ENCODE assay signal across 28 cellular contexts in genomic region chr7:140678816-140679130, GRCh38. TPM values are rescaled to one million over a fixed set of nuclear protein-coding genes. Genes with fewer than 3 reads are reported as not detected.
"Had no signal": no experiment of that assay in that cellular context is flagged by ENCODE, and none has a peak within 500 bp of the region (broad histone marks: within the 10 kb centered on the region; RNA-seq: fewer than 3 reads in every experiment).

No MANE protein-coding gene starts in this region.

- H3K9me3 ChIP-seq: adrenal gland, MG63 had no signal

- H3K27me3 Mint-ChIP-seq: activated B cell treated with CpG ODN at 0.5 μM for 24 hours; activated CD4-positive, alpha-beta T cell treated with anti-CD3 and anti-CD28 coated beads, Interleukin-2, amount 10 ng/mL, durations not matched to agents 24 days and 14 days; activated CD8-positive, alpha-beta memory T cell treated with anti-CD3 and anti-CD28 coated beads, Interleukin-2, amount 10 ng/mL, durations not matched to agents 7 days and 5 days; activated naive CD8-positive, alpha-beta T cell treated with anti-CD3 and anti-CD28 coated beads, Interleukin-2, amount 10 ng/mL, durations not matched to agents 7 days and 5 days; activated T-helper 17 cell treated with anti-CD3 and anti-CD28 coated beads, Interleukin-2, amount 50 U/mL, for 72 hours; T-cell had no signal

- H3K4me3 ChIP-seq: adrenal gland, MG63, SK-N-MC had no signal

- ATAC-seq: activated CD8-positive, alpha-beta memory T cell treated with anti-CD3 and anti-CD28 coated beads, Interleukin-2, amount 10 ng/mL, durations not matched to agents 7 days and 5 days; activated T-helper 17 cell treated with anti-CD3 and anti-CD28 coated beads, Interleukin-2, amount 50 U/mL, for 72 hours; Panc1; Right ventricle myocardium inferior; T-cell had no signal

- H3K27ac Mint-ChIP-seq: activated B cell treated with CpG ODN at 0.5 μM for 24 hours; activated CD4-positive, alpha-beta T cell treated with anti-CD3 and anti-CD28 coated beads, Interleukin-2, amount 10 ng/mL, durations not matched to agents 24 days and 14 days; activated CD8-positive, alpha-beta memory T cell treated with anti-CD3 and anti-CD28 coated beads, Interleukin-2, amount 10 ng/mL, durations not matched to agents 7 days and 5 days; activated naive CD8-positive, alpha-beta T cell treated with anti-CD3 and anti-CD28 coated beads, Interleukin-2, amount 10 ng/mL, durations not matched to agents 7 days and 5 days; activated T-helper 17 cell treated with anti-CD3 and anti-CD28 coated beads, Interleukin-2, amount 50 U/mL, for 72 hours; T-cell had no signal

- H3K4me3 Mint-ChIP-seq: activated B cell treated with CpG ODN at 0.5 μM for 24 hours; activated CD4-positive, alpha-beta T cell treated with anti-CD3 and anti-CD28 coated beads, Interleukin-2, amount 10 ng/mL, durations not matched to agents 24 days and 14 days; activated CD8-positive, alpha-beta memory T cell treated with anti-CD3 and anti-CD28 coated beads, Interleukin-2, amount 10 ng/mL, durations not matched to agents 7 days and 5 days; activated naive CD8-positive, alpha-beta T cell treated with anti-CD3 and anti-CD28 coated beads, Interleukin-2, amount 10 ng/mL, durations not matched to agents 7 days and 5 days; activated T-helper 17 cell treated with anti-CD3 and anti-CD28 coated beads, Interleukin-2, amount 50 U/mL, for 72 hours; T-cell had no signal

- H3K36me3 ChIP-seq: MG63 had no signal

- DNase-seq: activated B cell treated with CpG ODN at 0.5 μM for 24 hours; activated CD4-positive, alpha-beta T cell treated with anti-CD3 and anti-CD28 coated beads for 1 hour; activated CD4-positive, alpha-beta T cell treated with anti-CD3 and anti-CD28 coated beads, Interleukin-2, amount 10 ng/mL, durations not matched to agents 24 days and 14 days; activated CD4-positive, alpha-beta T cell treated with anti-CD3 and anti-CD28 coated beads, Interleukin-2, amount 50 U/mL, for 48 hours; activated CD8-positive, alpha-beta memory T cell treated with anti-CD3 and anti-CD28 coated beads, Interleukin-2, amount 10 ng/mL, durations not matched to agents 7 days and 5 days; activated naive CD4-positive, alpha-beta T cell treated with anti-CD3 and anti-CD28 coated beads, Interleukin-2, amount 50 U/mL, for 16 hours; activated naive CD8-positive, alpha-beta T cell treated with anti-CD3 and anti-CD28 coated beads, Interleukin-2, amount 10 ng/mL, durations not matched to agents 7 days and 5 days; anterior cingulate cortex; caudate nucleus; MG63; MV-4-11; NCI-H1105; NCI-H1436; NCI-H1694 treated with DMSO at 0.1 percent for 48 hours; NCI-H2029 treated with DMSO at 0.1 percent for 48 hours; NCI-H510A treated with DMSO at 0.1 percent for 48 hours; NCI-H69; NK-92 treated with Interleukin-12 subunit alpha and Interleukin-12 subunit beta, amount 100 ng/mL, for 24 hours; OCI-M1; RPMI8226; T-helper 2 cell; T1000 had no signal

- H3K9me3 Mint-ChIP-seq: activated B cell treated with CpG ODN at 0.5 μM for 24 hours; activated CD4-positive, alpha-beta T cell treated with anti-CD3 and anti-CD28 coated beads, Interleukin-2, amount 10 ng/mL, durations not matched to agents 24 days and 14 days; activated naive CD8-positive, alpha-beta T cell treated with anti-CD3 and anti-CD28 coated beads, Interleukin-2, amount 10 ng/mL, durations not matched to agents 7 days and 5 days; activated T-helper 17 cell treated with anti-CD3 and anti-CD28 coated beads, Interleukin-2, amount 50 U/mL, for 72 hours; T-cell had no signal

- H3K27ac ChIP-seq: adrenal gland, SK-N-MC had no signal

- H3K27me3 ChIP-seq: adrenal gland, MG63 had no signal

RNA-seq across cellular contexts. Expression of gene DENND2A, which starts 38.2 kb away (rescaled TPM):
- total RNA-seq: activated B cell treated with CpG ODN at 0.5 μM for 24 hours; activated CD4-positive, alpha-beta T cell treated with anti-CD3 and anti-CD28 coated beads, Interleukin-2, amount 10 ng/mL, durations not matched to agents 24 days and 14 days; activated naive CD8-positive, alpha-beta T cell treated with anti-CD3 and anti-CD28 coated beads, Interleukin-2, amount 10 ng/mL, durations not matched to agents 7 days and 5 days; activated T-helper 17 cell treated with anti-CD3 and anti-CD28 coated beads, Interleukin-2, amount 50 U/mL, for 72 hours had no signal
